1 cellular context compared by ENCODE assay signal in genomic region chr15:64865126-64865997, GRCh38.
TF ChIP-seq lines count a peak whose summit lies in the region.

No MANE protein-coding gene starts in this region.

TF ChIP-seq in GM23338, 12 proteins besides CTCF, POLR2A, EP300 and RAD21 (continued from another document):
- TF ChIP-seq, protein P1, sequence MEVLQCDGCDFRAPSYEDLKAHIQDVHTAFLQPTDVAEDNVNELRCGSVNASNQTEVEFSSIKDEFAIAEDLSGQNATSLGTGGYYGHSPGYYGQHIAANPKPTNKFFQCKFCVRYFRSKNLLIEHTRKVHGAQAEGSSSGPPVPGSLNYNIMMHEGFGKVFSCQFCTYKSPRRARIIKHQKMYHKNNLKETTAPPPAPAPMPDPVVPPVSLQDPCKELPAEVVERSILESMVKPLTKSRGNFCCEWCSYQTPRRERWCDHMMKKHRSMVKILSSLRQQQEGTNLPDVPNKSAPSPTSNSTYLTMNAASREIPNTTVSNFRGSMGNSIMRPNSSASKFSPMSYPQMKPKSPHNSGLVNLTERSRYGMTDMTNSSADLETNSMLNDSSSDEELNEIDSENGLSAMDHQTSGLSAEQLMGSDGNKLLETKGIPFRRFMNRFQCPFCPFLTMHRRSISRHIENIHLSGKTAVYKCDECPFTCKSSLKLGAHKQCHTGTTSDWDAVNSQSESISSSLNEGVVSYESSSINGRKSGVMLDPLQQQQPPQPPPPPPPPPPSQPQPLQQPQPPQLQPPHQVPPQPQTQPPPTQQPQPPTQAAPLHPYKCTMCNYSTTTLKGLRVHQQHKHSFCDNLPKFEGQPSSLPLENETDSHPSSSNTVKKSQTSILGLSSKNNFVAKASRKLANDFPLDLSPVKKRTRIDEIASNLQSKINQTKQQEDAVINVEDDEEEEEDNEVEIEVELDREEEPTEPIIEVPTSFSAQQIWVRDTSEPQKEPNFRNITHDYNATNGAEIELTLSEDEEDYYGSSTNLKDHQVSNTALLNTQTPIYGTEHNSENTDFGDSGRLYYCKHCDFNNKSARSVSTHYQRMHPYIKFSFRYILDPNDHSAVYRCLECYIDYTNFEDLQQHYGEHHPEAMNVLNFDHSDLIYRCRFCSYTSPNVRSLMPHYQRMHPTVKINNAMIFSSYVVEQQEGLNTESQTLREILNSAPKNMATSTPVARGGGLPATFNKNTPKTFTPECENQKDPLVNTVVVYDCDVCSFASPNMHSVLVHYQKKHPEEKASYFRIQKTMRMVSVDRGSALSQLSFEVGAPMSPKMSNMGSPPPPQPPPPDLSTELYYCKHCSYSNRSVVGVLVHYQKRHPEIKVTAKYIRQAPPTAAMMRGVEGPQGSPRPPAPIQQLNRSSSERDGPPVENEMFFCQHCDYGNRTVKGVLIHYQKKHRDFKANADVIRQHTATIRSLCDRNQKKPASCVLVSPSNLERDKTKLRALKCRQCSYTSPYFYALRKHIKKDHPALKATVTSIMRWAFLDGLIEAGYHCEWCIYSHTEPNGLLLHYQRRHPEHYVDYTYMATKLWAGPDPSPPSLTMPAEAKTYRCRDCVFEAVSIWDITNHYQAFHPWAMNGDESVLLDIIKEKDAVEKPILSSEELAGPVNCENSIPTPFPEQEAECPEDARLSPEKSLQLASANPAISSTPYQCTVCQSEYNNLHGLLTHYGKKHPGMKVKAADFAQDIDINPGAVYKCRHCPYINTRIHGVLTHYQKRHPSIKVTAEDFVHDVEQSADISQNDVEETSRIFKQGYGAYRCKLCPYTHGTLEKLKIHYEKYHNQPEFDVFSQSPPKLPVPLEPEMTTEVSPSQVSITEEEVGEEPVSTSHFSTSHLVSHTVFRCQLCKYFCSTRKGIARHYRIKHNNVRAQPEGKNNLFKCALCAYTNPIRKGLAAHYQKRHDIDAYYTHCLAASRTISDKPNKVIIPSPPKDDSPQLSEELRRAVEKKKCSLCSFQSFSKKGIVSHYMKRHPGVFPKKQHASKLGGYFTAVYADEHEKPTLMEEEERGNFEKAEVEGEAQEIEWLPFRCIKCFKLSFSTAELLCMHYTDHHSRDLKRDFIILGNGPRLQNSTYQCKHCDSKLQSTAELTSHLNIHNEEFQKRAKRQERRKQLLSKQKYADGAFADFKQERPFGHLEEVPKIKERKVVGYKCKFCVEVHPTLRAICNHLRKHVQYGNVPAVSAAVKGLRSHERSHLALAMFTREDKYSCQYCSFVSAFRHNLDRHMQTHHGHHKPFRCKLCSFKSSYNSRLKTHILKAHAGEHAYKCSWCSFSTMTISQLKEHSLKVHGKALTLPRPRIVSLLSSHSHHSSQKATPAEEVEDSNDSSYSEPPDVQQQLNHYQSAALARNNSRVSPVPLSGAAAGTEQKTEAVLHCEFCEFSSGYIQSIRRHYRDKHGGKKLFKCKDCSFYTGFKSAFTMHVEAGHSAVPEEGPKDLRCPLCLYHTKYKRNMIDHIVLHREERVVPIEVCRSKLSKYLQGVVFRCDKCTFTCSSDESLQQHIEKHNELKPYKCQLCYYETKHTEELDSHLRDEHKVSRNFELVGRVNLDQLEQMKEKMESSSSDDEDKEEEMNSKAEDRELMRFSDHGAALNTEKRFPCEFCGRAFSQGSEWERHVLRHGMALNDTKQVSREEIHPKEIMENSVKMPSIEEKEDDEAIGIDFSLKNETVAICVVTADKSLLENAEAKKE (CRISPR knock-in tag; IDR thresholded peaks at IDR 0.05), result no peak
- TF ChIP-seq ZNF114 (CRISPR knock-in tag; IDR thresholded peaks at IDR 0.05), result no peak
- no peak for TF ChIP-seq REST (IDR thresholded peaks at IDR 0.05; ENCODE audit: unreplicated experiment)
- no peak for TF ChIP-seq ETS1 (IDR thresholded peaks at IDR 0.05)
- TF ChIP-seq NANOG (IDR thresholded peaks at IDR 0.05; ENCODE audit: borderline replicate concordance), result no peak
TF ChIP-seq in GM23338: peak in this region for 0.
